Comparison of ENCODE assay signal across 8 cellular contexts in genomic region chr6:149316740-149317655, GRCh38. TPM values are rescaled to one million over a fixed set of nuclear protein-coding genes. Genes with fewer than 3 reads are reported as not detected.
A peak's percentile ranks its signal among the peaks of the same experiment; 100 is the strongest.
DNase-seq lines count a peak whose midpoint lies in the region; ATAC-seq, FAIRE-seq and TF ChIP-seq lines count a peak whose summit lies in the region.

No MANE protein-coding gene starts in this region.

- H3K9ac ChIP-seq in SK-N-SH = peak overlapping the region; percentile 96

- peak in 1 of 2 donors; percentile 81 for TF ChIP-seq POLR2A in thyroid gland (IDR thresholded peaks at IDR 0.05)

- peaks cover 49% of the 10 kb centered on the region for H3K79me2 ChIP-seq in SK-N-SH (ENCODE audit: insufficient read depth)

- no peaks in the 10 kb centered on the region for H3K9me3 Mint-ChIP-seq in activated naive CD8-positive, alpha-beta T cell (ENCODE audit: low read depth)

- peak overlapping the region; percentile 86 for H3K4me3 Mint-ChIP-seq in activated naive CD8-positive, alpha-beta T cell

- ATAC-seq in Right ventricle myocardium inferior (peak; percentile 95), pancreas (peak; percentile 83 to 93 (median 92))

- H2AFZ ChIP-seq in SK-N-SH (ENCODE audit: low read depth) = peak overlapping the region; percentile 92

- H3K9me3 ChIP-seq in SK-N-SH (no peaks in the 10 kb centered on the region), pancreas (no peaks in the 10 kb centered on the region), thyroid gland (no peaks in the 10 kb centered on the region)

- H3K36me3 ChIP-seq in SK-N-SH (replicated peaks in 1 of 2; ENCODE audit: control insufficient read depth in 1 of 2, insufficient read depth in 2 of 2, low read length in 1 of 2) = no peaks in the 10 kb centered on the region
- H3K36me3 ChIP-seq in pancreas = no peaks in the 10 kb centered on the region
- no peaks in the 10 kb centered on the region for H3K36me3 ChIP-seq in thyroid gland

- TF ChIP-seq EP300 in SK-N-SH (IDR thresholded peaks at IDR 0.05; ENCODE audit: borderline replicate concordance in 1 of 2, low read depth in 1 of 2, low read length in 1 of 2) = peak in 1 of 2 experiments; percentile 17; a peak in 1 of 4 replicates

- H3K4me1 Mint-ChIP-seq in activated naive CD8-positive, alpha-beta T cell (ENCODE audit: low read depth) = peaks cover 45% of the 10 kb centered on the region

- no peak for TF ChIP-seq RAD21 in SK-N-SH (IDR thresholded peaks at IDR 0.05; ENCODE audit: low read length)

- peaks cover 2% of the 10 kb centered on the region for H3K36me3 Mint-ChIP-seq in activated naive CD8-positive, alpha-beta T cell

- H3K27me3 Mint-ChIP-seq in activated naive CD8-positive, alpha-beta T cell = no peaks in the 10 kb centered on the region

- TF ChIP-seq CTCF in GM10248 (IDR thresholded peaks at IDR 0.05; ENCODE audit: control extremely low read depth, extremely low read depth, low read depth, missing control alignments) (no peak), HFF-Myc (IDR thresholded peaks at IDR 0.05; ENCODE audit: low read depth, low read length, missing control alignments) (no peak), SK-N-SH (IDR thresholded peaks at IDR 0.05) (peak; percentile 23; the same call in 1 of the 2 replicates), pancreas (IDR thresholded peaks at IDR 0.05) (no peak), thyroid gland (IDR thresholded peaks at IDR 0.05) (peak in 1 of 6 experiments; percentile 14)

- peaks cover 36% of the 10 kb centered on the region for H4K20me1 ChIP-seq in SK-N-SH (ENCODE audit: insufficient read depth)

- peaks cover 21% of the 10 kb centered on the region for H3F3A ChIP-seq in SK-N-SH (replicated peaks; ENCODE audit: insufficient read depth)

- H3K27me3 ChIP-seq in SK-N-SH (ENCODE audit: insufficient read depth) = no peaks in the 10 kb centered on the region
- H3K27me3 ChIP-seq in pancreas = no peaks in the 10 kb centered on the region
- H3K27me3 ChIP-seq in thyroid gland = no peaks in the 10 kb centered on the region

- 2% methylated on average over 19 of the region's 96 CpGs for WGBS in SK-N-SH (ENCODE audit: low lambda C conversion rate)
- WGBS in pancreas, 2 donors = 0 to 1% methylated on average over 46 to 95 of the region's 96 CpGs
- 0 to 2% methylated on average over 9 to 17 of the region's 96 CpGs for WGBS in thyroid gland, 2 donors

- peak overlapping the region; percentile 94 to 99 for H3K27ac ChIP-seq in SK-N-SH (ENCODE audit: low read depth in 2 of 2, low read length in 1 of 2)
- H3K27ac ChIP-seq in pancreas = peak overlapping the region; percentile 93 to 98 (median 96)
- peak overlapping the region; percentile 97 to 98 (median 97) for H3K27ac ChIP-seq in thyroid gland

- intact Hi-C loops in Right ventricle myocardium inferior (cut with DNase I) (loop anchor here (5.0 kb wide), 1 partner anchor 50 kb away; no protein-coding TSS in a partner anchor), pancreas (cut with DNase I) (no loop called here), thyroid gland (cut with DNase I) (loop anchor here (10.0 kb wide), 1 partner anchor 108 kb away; no protein-coding TSS in a partner anchor)

- H3K4me1 ChIP-seq in SK-N-SH (ENCODE audit: control insufficient read depth in 1 of 2, insufficient read depth in 2 of 2, low read depth in 1 of 2, low read length in 1 of 2) (peaks cover 4 to 8% of the 10 kb centered on the region in 2 experiments; a peak in 2 of 4 replicates), pancreas (peaks cover 9 to 28% (median 26%) of the 10 kb centered on the region in 3 donors), thyroid gland (peaks cover 24 to 31% of the 10 kb centered on the region in 2 donors)

- FAIRE-seq in pancreas (lab: Jason Lieb, UNC) = no peak

- H3K4me3 ChIP-seq in HFF-Myc (replicated peaks; ENCODE audit: low read depth, low read length) (peak overlapping the region; percentile 69), SK-N-SH (ENCODE audit: low read depth in 2 of 2, low read length in 1 of 2) (peak overlapping the region; percentile 81 to 89), pancreas (peak overlapping the region; percentile 88 to 93 (median 90)), thyroid gland (replicated peaks in 1 of 3) (peak overlapping the region; percentile 37 to 97 (median 91))

- H3K27ac Mint-ChIP-seq in activated naive CD8-positive, alpha-beta T cell = peak overlapping the region; percentile 85

- CTCF ChIA-PET in GM10248 (lab: Yijun Ruan, JAX) (interaction anchor here (1.0 to 2.5 kb wide), 5 partner anchors 16 to 271 kb away, joined by 3 to 7 read pairs (median 4); no protein-coding TSS in a partner anchor), SK-N-SH (lab: Yijun Ruan, JAX) (interaction anchor here (0.6 to 4.1 kb wide), 6 partner anchors 10 to 235 kb away, joined by 3 to 19 read pairs (median 4); no protein-coding TSS in a partner anchor)

- peak; percentile 89 for DNase-seq in GM10248 (ENCODE audit: extremely low spot score)
- peak; percentile 46 for DNase-seq in HFF-Myc (ENCODE audit: extremely low read depth, low read depth)
- peak; percentile 95 for DNase-seq in NAMALWA (ENCODE audit: low spot score)
- peak; percentile 93 for DNase-seq in SK-N-SH
- peak; percentile 97 for DNase-seq in Right ventricle myocardium inferior (ENCODE audit: missing footprints)
- DNase-seq in pancreas = peak; percentile 84 to 95 (median 91)
- DNase-seq in thyroid gland = peak; percentile 90 to 92

- no peaks in the 10 kb centered on the region for H3K9me2 ChIP-seq in SK-N-SH

- POLR2A ChIA-PET in GM10248 (lab: Yijun Ruan, JAX) (no interaction called here), SK-N-SH (lab: Yijun Ruan, JAX) (interaction anchor here (1.5 kb wide), 1 partner anchor 115 kb away, joined by 4 read pairs; no protein-coding TSS in a partner anchor)

- peak overlapping the region; percentile 82 for H3K4me2 ChIP-seq in SK-N-SH

TF ChIP-seq in SK-N-SH, 30 proteins besides CTCF, POLR2A, EP300 and RAD21 (continues in another document):
- peak; percentile 59; the same call in 1 of the 2 replicates for TF ChIP-seq TAF1 (IDR thresholded peaks at IDR 0.05; ENCODE audit: borderline replicate concordance, low read depth, low read length)
- TF ChIP-seq NRF1 (IDR thresholded peaks at IDR 0.05; ENCODE audit: low read depth, low read length) = no peak
- TF ChIP-seq SIN3A (IDR thresholded peaks at IDR 0.05; ENCODE audit: borderline replicate concordance, low read depth, low read length) = peak; percentile 51; the same call in 1 of the 2 replicates
- TF ChIP-seq TCF12 (IDR thresholded peaks at IDR 0.05) = no peak
- no peak for TF ChIP-seq GATA2 (CRISPR knock-in tag; IDR thresholded peaks at IDR 0.05)
- no peak; the same call in none of the 2 replicates for TF ChIP-seq ELF1 (IDR thresholded peaks at IDR 0.05)
- peak; percentile 98 for TF ChIP-seq CHD2 (IDR thresholded peaks at IDR 0.05; ENCODE audit: low read length, partially characterized antibody)
- no peak for TF ChIP-seq RFX5 (IDR thresholded peaks at IDR 0.05; ENCODE audit: low read length)
- TF ChIP-seq PBX3 (IDR thresholded peaks at IDR 0.05) = no peak; the same call in 1 of the 2 replicates
- no peak for TF ChIP-seq REST (IDR thresholded peaks at IDR 0.05; ENCODE audit: low read depth, low read length)
- TF ChIP-seq YY1 (IDR thresholded peaks at IDR 0.05; ENCODE audit: low read depth) = peak; percentile 85
- TF ChIP-seq SMC3 (IDR thresholded peaks at IDR 0.05; ENCODE audit: low read depth, low read length) = no peak; the same call in 1 of the 2 replicates

RNA-seq across cellular contexts. Expression of gene TAB2, which starts 0.5 kb away (rescaled TPM):
- polyA plus RNA-seq in SK-N-SH (2012; rRNA removed) (24.4 and 29.5 TPM in 2 replicates), pancreas (10 to 100 TPM in 1 of 2 donors, 1 to 10 TPM in 1; 6.6 to 13.9 TPM)
- 33.1 and 35.7 TPM in 2 replicates for polyA plus RNA-seq in SK-N-SH (2012; cell fraction: cytosol; rRNA removed)
- 10.1 and 20.2 TPM in 2 replicates for polyA plus RNA-seq in SK-N-SH (2012; cell fraction: nucleus; rRNA removed)
- total RNA-seq in Right ventricle myocardium inferior (57.4 TPM), pancreas (10 to 100 TPM; 19.6 to 35.1 (median 23.8) TPM), thyroid gland (10 to 100 TPM; 58.5 to 74.3 (median 64.7) TPM)

Comparison
In these comparisons a context has a peak if more than half of its experiments do, and no peak if none do; other contexts are left out.
1. Peak in every context shown above with its lines: DNase-seq, ATAC-seq, H3K4me3 ChIP-seq and H3K27ac ChIP-seq.
2. DNase-seq: peak in every context shown above with its lines; median percentile 97 in Right ventricle myocardium inferior; 95 in NAMALWA; 93 in SK-N-SH; 91 in pancreas; 91 in thyroid gland; 89 in GM10248; 46 in HFF-Myc.
3. intact Hi-C loops: an anchor here in Right ventricle myocardium inferior (5.0 kb wide) and thyroid gland (10.0 kb wide); none called in pancreas.